ENCODE assay signal across 25 cellular contexts in the genomic region with DNA sequence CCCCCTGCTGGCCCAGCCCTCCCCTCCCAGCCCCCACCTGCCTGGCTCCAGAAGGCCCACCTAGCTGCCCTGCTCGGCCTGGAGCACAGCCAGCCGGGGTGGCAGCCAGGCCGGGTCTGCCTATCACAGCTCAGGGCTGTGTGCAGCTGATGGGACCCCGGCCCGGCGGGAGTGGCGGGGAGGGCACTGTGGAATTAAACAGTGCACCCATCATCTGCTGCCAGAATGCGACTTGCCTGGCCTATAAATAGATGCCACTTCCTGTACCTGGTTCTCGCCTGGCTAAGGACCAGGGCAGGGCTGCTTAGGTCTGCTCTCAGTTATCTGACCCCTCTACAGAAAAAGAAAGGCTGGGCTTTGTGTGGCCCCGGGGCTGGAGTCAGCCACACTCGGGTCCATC.
"Had no signal": no experiment of that assay in that cellular context is flagged by ENCODE, and none has a peak within 500 bp of the region (broad histone marks: within the 10 kb centered on the region; RNA-seq: fewer than 3 reads in every experiment).

No MANE protein-coding gene starts in this region.

- H3K27me3 Mint-ChIP-seq: activated CD4-positive, alpha-beta T cell treated with anti-CD3 and anti-CD28 coated beads, Interleukin-2, amount 10 ng/mL, durations not matched to agents 7 days and 5 days had no signal

- H3K36me3 ChIP-seq: esophagus muscularis mucosa, gastroesophageal sphincter, heart right ventricle, pancreas, sigmoid colon, thoracic aorta, upper lobe of right lung had no signal

- H3K9me3 Mint-ChIP-seq: activated CD4-positive, alpha-beta T cell treated with anti-CD3 and anti-CD28 coated beads, Interleukin-2, amount 10 ng/mL, durations not matched to agents 7 days and 5 days; activated naive CD4-positive, alpha-beta T cell treated with anti-CD3 and anti-CD28 coated beads, Interleukin-2, amount 10 ng/mL, durations not matched to agents 7 days and 5 days; activated naive CD8-positive, alpha-beta T cell treated with anti-CD3 and anti-CD28 coated beads, Interleukin-2, amount 50 U/mL, for 24 hours; activated T-cell treated with anti-CD3 and anti-CD28 coated beads, Interleukin-2, amount 50 U/mL, for 4 hours; naive B cell; stimulated activated memory B cell treated with anti-CD40 and anti-IgM and Interleukin-4, amounts not matched to agents 10 μg/mL and 1 μg/mL and 100 μg/mL, for 72 hours; T-cell had no signal

- H3K27me3 ChIP-seq: pancreas had no signal

- H3K4me1 ChIP-seq: pancreas had no signal

- H3K4me3 ChIP-seq: esophagus muscularis mucosa, gastroesophageal sphincter, heart right ventricle, mucosa of descending colon, pancreas, sigmoid colon, thoracic aorta, upper lobe of right lung had no signal

- H3K27ac Mint-ChIP-seq: activated CD4-positive, alpha-beta T cell treated with anti-CD3 and anti-CD28 coated beads, Interleukin-2, amount 10 ng/mL, durations not matched to agents 7 days and 5 days; activated CD8-positive, alpha-beta T cell treated with anti-CD3 and anti-CD28 coated beads, Interleukin-2, amount 10 ng/mL, durations not matched to agents 7 days and 5 days; activated naive CD4-positive, alpha-beta T cell treated with anti-CD3 and anti-CD28 coated beads, Interleukin-2, amount 10 ng/mL, durations not matched to agents 7 days and 5 days; activated naive CD8-positive, alpha-beta T cell treated with anti-CD3 and anti-CD28 coated beads, Interleukin-2, amount 50 U/mL, for 24 hours; naive B cell; stimulated activated memory B cell treated with anti-CD40 and anti-IgM and Interleukin-4, amounts not matched to agents 10 μg/mL and 1 μg/mL and 100 μg/mL, for 72 hours had no signal

- ATAC-seq: activated CD8-positive, alpha-beta T cell treated with anti-CD3 and anti-CD28 coated beads, Interleukin-2, amount 10 ng/mL, durations not matched to agents 7 days and 5 days; activated naive CD8-positive, alpha-beta T cell treated with anti-CD3 and anti-CD28 coated beads, Interleukin-2, amount 50 U/mL, for 24 hours; activated T-cell treated with anti-CD3 and anti-CD28 coated beads, Interleukin-2, amount 50 U/mL, for 4 hours; gastroesophageal sphincter; mucosa of descending colon; pancreas; stimulated activated memory B cell treated with anti-CD40 and anti-IgM and Interleukin-4, amounts not matched to agents 10 μg/mL and 1 μg/mL and 100 μg/mL, for 72 hours; T-cell; upper lobe of right lung had no signal

- H3K27ac ChIP-seq: esophagus muscularis mucosa, gastroesophageal sphincter, heart right ventricle, pancreas, sigmoid colon, thoracic aorta, upper lobe of right lung had no signal

- H3K9me3 ChIP-seq: esophagus muscularis mucosa, gastroesophageal sphincter, heart right ventricle, mucosa of descending colon, pancreas, sigmoid colon, thoracic aorta, upper lobe of right lung had no signal

- H3K36me3 Mint-ChIP-seq: activated naive CD4-positive, alpha-beta T cell treated with anti-CD3 and anti-CD28 coated beads, Interleukin-2, amount 10 ng/mL, durations not matched to agents 7 days and 5 days; naive B cell; stimulated activated memory B cell treated with anti-CD40 and anti-IgM and Interleukin-4, amounts not matched to agents 10 μg/mL and 1 μg/mL and 100 μg/mL, for 72 hours; T-cell had no signal

- DNase-seq: activated CD4-positive, alpha-beta T cell treated with anti-CD3 and anti-CD28 coated beads, Interleukin-2, amount 10 ng/mL, durations not matched to agents 7 days and 5 days; activated CD4-positive, CD25-positive, alpha-beta regulatory T cell; activated CD8-positive, alpha-beta T cell treated with anti-CD3 and anti-CD28 coated beads, Interleukin-2, amount 10 ng/mL, durations not matched to agents 7 days and 5 days; activated effector memory CD4-positive, alpha-beta T cell treated with Interleukin-2 at 50 U/mL for 16 hours; activated naive CD4-positive, alpha-beta T cell treated with anti-CD3 and anti-CD28 coated beads, Interleukin-2, amount 10 ng/mL, durations not matched to agents 7 days and 5 days; activated naive CD8-positive, alpha-beta T cell treated with anti-CD3 and anti-CD28 coated beads, Interleukin-2, amount 50 U/mL, for 24 hours; activated T-cell treated with anti-CD3 and anti-CD28 coated beads, Interleukin-2, amount 50 U/mL, for 4 hours; aorta; cerebellar nuclear complex; cortex of kidney; effector CD8-positive, alpha-beta T cell; heart right ventricle; mesenchymal stem cell; mucosa of descending colon; naive B cell; pancreas; sigmoid colon; stimulated activated CD4-positive, alpha-beta T cell treated with anti-CD3 and anti-CD28 coated beads, Interleukin-4, amount 100 ng/mL, for 24 hours; T-cell; T-helper 9 cell; upper lobe of right lung had no signal

- H3K4me3 Mint-ChIP-seq: activated CD4-positive, alpha-beta T cell treated with anti-CD3 and anti-CD28 coated beads, Interleukin-2, amount 10 ng/mL, durations not matched to agents 7 days and 5 days; activated CD8-positive, alpha-beta T cell treated with anti-CD3 and anti-CD28 coated beads, Interleukin-2, amount 10 ng/mL, durations not matched to agents 7 days and 5 days; activated naive CD4-positive, alpha-beta T cell treated with anti-CD3 and anti-CD28 coated beads, Interleukin-2, amount 10 ng/mL, durations not matched to agents 7 days and 5 days; activated naive CD8-positive, alpha-beta T cell treated with anti-CD3 and anti-CD28 coated beads, Interleukin-2, amount 50 U/mL, for 24 hours; activated T-cell treated with anti-CD3 and anti-CD28 coated beads, Interleukin-2, amount 50 U/mL, for 4 hours; stimulated activated memory B cell treated with anti-CD40 and anti-IgM and Interleukin-4, amounts not matched to agents 10 μg/mL and 1 μg/mL and 100 μg/mL, for 72 hours; T-cell had no signal

- H3K4me1 Mint-ChIP-seq: activated CD4-positive, alpha-beta T cell treated with anti-CD3 and anti-CD28 coated beads, Interleukin-2, amount 10 ng/mL, durations not matched to agents 7 days and 5 days had no signal
